19 cellular contexts compared by ENCODE assay signal in genomic region chr5:9885164-9885563, GRCh38.
DNase-seq lines count a peak whose midpoint lies in the region; ATAC-seq, FAIRE-seq and TF ChIP-seq lines count a peak whose summit lies in the region.
"Had no signal": no experiment of that assay in that cellular context is flagged by ENCODE, and none has a peak within 500 bp of the region (broad histone marks: within the 10 kb centered on the region; RNA-seq: fewer than 3 reads in every experiment).

No MANE protein-coding gene starts in this region.

- no peak overlapping the region for H2BK15ac ChIP-seq in IMR-90 (ENCODE audit: low read depth, low read length)

- H3K27ac ChIP-seq in A549 (no peak overlapping the region), IMR-90 (ENCODE audit: insufficient read depth, low read length) (no peak overlapping the region), K562 (ENCODE audit: extremely low read depth, low read depth, low read length) (no peak overlapping the region)
- H3K27ac ChIP-seq: BLaER1 treated with 17β-estradiol and CSF1 and Interleukin-3, amounts not matched to agents 10 nM and 100 nM; C4-2B had no signal

- H3K79me1 ChIP-seq in IMR-90 (ENCODE audit: low read depth in 1 of 2, low read length in 2 of 2) = no peaks in the 10 kb centered on the region

- TF ChIP-seq CTCF in A549 (IDR thresholded peaks at IDR 0.05) = no peak
- no peak for TF ChIP-seq CTCF in IMR-90 (conservative IDR thresholded peaks at IDR 0.05; ENCODE audit: low read depth, low read length)
- TF ChIP-seq CTCF in K562 (IDR thresholded peaks at IDR 0.05 in 2 of 3, conservative IDR thresholded peaks at IDR 0.05 in 1 of 3; ENCODE audit: insufficient read depth in 2 of 3, low read depth in 1 of 3, low read length in 3 of 3) = no peak

- no peak overlapping the region for H2AK9ac ChIP-seq in IMR-90 (replicated peaks; ENCODE audit: low read depth, low read length, poor library complexity)

- H3K4me3 ChIP-seq in A549 (no peak overlapping the region), IMR-90 (ENCODE audit: insufficient read depth, low read depth, low read length) (no peak overlapping the region), K562 (no peak overlapping the region)
- H3K4me3 ChIP-seq: BLaER1 treated with 17β-estradiol and CSF1 and Interleukin-3, amounts not matched to agents 10 nM and 100 nM had no signal

- H3K4ac ChIP-seq in IMR-90 (ENCODE audit: low read depth, low read length) = no peak overlapping the region

- no peak overlapping the region for H2BK20ac ChIP-seq in IMR-90 (ENCODE audit: low read depth, low read length)

- no TSS peak for BruUV-seq in IMR-90 (replicated peaks; lab: Mats Ljungman, UMichigan)
- BruUV-seq in K562 (replicated peaks; lab: Mats Ljungman, UMichigan) = no TSS peak

- H4K91ac ChIP-seq in IMR-90 (ENCODE audit: insufficient read depth, low read depth, low read length) = no peak overlapping the region

- POLR2A ChIA-PET in A549 (lab: Yijun Ruan, JAX) (no interaction called here), IMR-90 (lab: Charles Lee; ENCODE audit: unreplicated experiment) (no interaction called here), K562 (lab: Yijun Ruan, JAX) (interaction anchor here (0.6 kb wide), 1 partner anchor 295 kb away, joined by 8 read pairs; no protein-coding TSS in a partner anchor)

- TF ChIP-seq POLR2A in A549 (IDR thresholded peaks at IDR 0.05; ENCODE audit: low read length) (no peak), IMR-90 (IDR thresholded peaks at IDR 0.05; ENCODE audit: low read depth, low read length) (no peak), K562 (conservative IDR thresholded peaks at IDR 0.05) (no peak)

- H3K9ac ChIP-seq in IMR-90 (ENCODE audit: low read depth, low read length) (no peak overlapping the region), K562 (ENCODE audit: insufficient read depth in 1 of 2, low read depth in 2 of 2, low read length in 2 of 2) (no peak overlapping the region)
- H3K9ac ChIP-seq: BLaER1 treated with 17β-estradiol and CSF1 and Interleukin-3, amounts not matched to agents 10 nM and 100 nM had no signal

- H3K56ac ChIP-seq in IMR-90 (ENCODE audit: extremely low read depth, insufficient read depth, low read length) = no peak overlapping the region

- no peaks in the 10 kb centered on the region for H4K20me1 ChIP-seq in IMR-90 (ENCODE audit: insufficient read depth, low read length)
- no peaks in the 10 kb centered on the region for H4K20me1 ChIP-seq in K562 (replicated peaks; ENCODE audit: control insufficient read depth, insufficient read depth, low read length)
- H4K20me1 ChIP-seq: BLaER1 treated with 17β-estradiol and CSF1 and Interleukin-3, amounts not matched to agents 10 nM and 100 nM had no signal

- intact Hi-C loops in IMR-90 (cut with micrococcal nuclease) (no loop called here), K562 (cut with micrococcal nuclease) (no loop called here)

- CTCF ChIA-PET in A549 (lab: Yijun Ruan, JAX) = interaction anchor here (0.6 kb wide), 1 partner anchor 261 kb away, joined by 4 read pairs; no protein-coding TSS in a partner anchor
- CTCF ChIA-PET in IMR-90 (lab: Yijun Ruan, JAX) = interaction anchor here (0.6 kb wide), 1 partner anchor 481 kb away, joined by 3 read pairs; no protein-coding TSS in a partner anchor
- CTCF ChIA-PET in K562 (lab: Yijun Ruan, JAX; ENCODE audit: low intra/inter-chr PET ratio) = no interaction called here

- H2AFZ ChIP-seq in IMR-90 (replicated peaks; ENCODE audit: low read length, poor library complexity) (no peak overlapping the region), K562 (ENCODE audit: low read depth, low read length) (no peak overlapping the region)

- in situ Hi-C loops in IMR-90 (cut with MboI; ENCODE audit: low sequenced_read_pairs) = no loop called here
- in situ Hi-C loops in K562 (cut with MboI) = no loop called here

- no peak overlapping the region for H2BK120ac ChIP-seq in IMR-90 (ENCODE audit: low read depth, low read length)

- H4K5ac ChIP-seq in IMR-90 (ENCODE audit: low read depth, low read length) = no peak overlapping the region

- no peak overlapping the region for H3K23ac ChIP-seq in IMR-90 (ENCODE audit: low read depth, low read length)

- H3K79me2 ChIP-seq in K562 (ENCODE audit: control insufficient read depth, insufficient read depth, low read length) = no peaks in the 10 kb centered on the region

- no peak for ATAC-seq in A549
- ATAC-seq in IMR-90 (ENCODE audit: low read depth) = no peak
- ATAC-seq in K562 = no peak
- no peak for ATAC-seq in GM18520 (IDR thresholded peaks at IDR 0.05; ENCODE audit: unreplicated experiment)
- ATAC-seq: CD8-positive, alpha-beta T cell had no signal

- H3K4me2 ChIP-seq in A549 = no peak overlapping the region
- H3K4me2 ChIP-seq in IMR-90 (ENCODE audit: low read depth, low read length) = no peak overlapping the region
- H3K4me2 ChIP-seq in K562 (ENCODE audit: insufficient read depth, low read length) = no peak overlapping the region
- H3K4me2 ChIP-seq: BLaER1 treated with 17β-estradiol and CSF1 and Interleukin-3, amounts not matched to agents 10 nM and 100 nM had no signal

- TF ChIP-seq EP300 in A549 (IDR thresholded peaks at IDR 0.05) = no peak
- no peak for TF ChIP-seq EP300 in K562 (IDR thresholded peaks at IDR 0.05; ENCODE audit: low read length)

- H3K4me1 ChIP-seq in A549 (no peaks in the 10 kb centered on the region), IMR-90 (ENCODE audit: control insufficient read depth, insufficient read depth, low read length) (peaks cover 15% of the 10 kb centered on the region), K562 (replicated peaks in 1 of 2; ENCODE audit: control insufficient read depth in 2 of 2, insufficient read depth in 2 of 2, low read length in 2 of 2) (no peaks in the 10 kb centered on the region)
- H3K4me1 ChIP-seq: Caco-2 had no signal

- TF ChIP-seq RAD21 in A549 (conservative IDR thresholded peaks at IDR 0.05 in 1 of 2, IDR thresholded peaks at IDR 0.05 in 1 of 2) (no peak), IMR-90 (IDR thresholded peaks at IDR 0.05; ENCODE audit: low read length) (no peak), K562 (CRISPR knock-in tag; conservative IDR thresholded peaks at IDR 0.05 in 1 of 2, IDR thresholded peaks at IDR 0.05 in 1 of 2) (no peak)

- H3K9me3 ChIP-seq in A549 (no peaks in the 10 kb centered on the region), IMR-90 (ENCODE audit: control insufficient read depth, insufficient read depth, low read length) (no peaks in the 10 kb centered on the region), K562 (replicated peaks; ENCODE audit: control insufficient read depth, insufficient read depth, low read depth, low read length) (no peaks in the 10 kb centered on the region)

- H3K9me1 ChIP-seq in IMR-90 (ENCODE audit: insufficient read depth, low read length) (peaks cover 13% of the 10 kb centered on the region; the same call in 1 of the 2 replicates), K562 (ENCODE audit: control insufficient read depth, insufficient read depth, low read length) (no peaks in the 10 kb centered on the region)

- H3K27me3 ChIP-seq in IMR-90 (ENCODE audit: control insufficient read depth, insufficient read depth, low read length) (no peaks in the 10 kb centered on the region), K562 (ENCODE audit: control insufficient read depth in 2 of 2, insufficient read depth in 2 of 2, low read length in 2 of 2) (no peaks in the 10 kb centered on the region)
- H3K27me3 ChIP-seq: BLaER1 treated with 17β-estradiol and CSF1 and Interleukin-3, amounts not matched to agents 10 nM and 100 nM had no signal

- H3K18ac ChIP-seq in IMR-90 (ENCODE audit: low read depth, low read length) = no peak overlapping the region

- no peaks in the 10 kb centered on the region for H3K36me3 ChIP-seq in IMR-90 (ENCODE audit: control insufficient read depth, insufficient read depth, low read length)
- no peaks in the 10 kb centered on the region for H3K36me3 ChIP-seq in K562 (ENCODE audit: control insufficient read depth, insufficient read depth, low read length)
- H3K36me3 ChIP-seq: BLaER1 treated with 17β-estradiol and CSF1 and Interleukin-3, amounts not matched to agents 10 nM and 100 nM had no signal

- dilution Hi-C loops in IMR-90 (cut with HindIII; ENCODE audit: low sequenced_read_pairs, unreplicated experiment) = no loop called here

- no peak overlapping the region for H3K14ac ChIP-seq in IMR-90 (replicated peaks; ENCODE audit: low read depth, low read length)

- no peak overlapping the region for H2BK5ac ChIP-seq in IMR-90 (ENCODE audit: low read depth, low read length, poor library complexity, severe bottlenecking)

- H4K8ac ChIP-seq in IMR-90 (ENCODE audit: low read depth in 2 of 2, low read length in 2 of 2) = no peak overlapping the region

- H2AK5ac ChIP-seq in IMR-90 (ENCODE audit: low read depth, low read length) = no peak overlapping the region

- FAIRE-seq in A549 (lab: Jason Lieb, UNC) (no peak), K562 (lab: Jason Lieb, UNC) (no peak), frontal cortex (lab: Jason Lieb, UNC) (no peak)
- FAIRE-seq: A204.1, D721Med, G401.6, GM12891 had no signal

- no peak for DNase-seq in A549 (ENCODE audit: low read depth in 1 of 2, low spot score in 1 of 2)
- no peak for DNase-seq in IMR-90
- no peak for DNase-seq in K562 (ENCODE audit: extremely low read depth in 1 of 4, low spot score in 3 of 4)
- no peak for DNase-seq in frontal cortex (ENCODE audit: low spot score in 2 of 2)
- DNase-seq: 8988T; AML-193; Caco-2; Calu3; CD4-positive, alpha-beta T cell; CD8-positive, alpha-beta T cell; DMS79 treated with DMSO at 0.1 percent for 48 hours; GF-D8 had no signal

TF ChIP-seq in A549, 52 proteins besides CTCF, POLR2A, EP300 and RAD21 (continues in another document):
- TF ChIP-seq MAFK (IDR thresholded peaks at IDR 0.05; ENCODE audit: partially characterized antibody) = peak; percentile 57

TF ChIP-seq in IMR-90, 13 proteins besides CTCF, POLR2A, EP300 and RAD21:
- TF ChIP-seq CHD1 (IDR thresholded peaks at IDR 0.05; ENCODE audit: low read depth, low read length) (no peak), MAFK (IDR thresholded peaks at IDR 0.05; ENCODE audit: low read depth, low read length) (peak; percentile 83)

TF ChIP-seq in K562, 482 proteins besides CTCF, POLR2A, EP300 and RAD21 (continues in another document):
- TF ChIP-seq ZNF316 (IDR thresholded peaks at IDR 0.05) (peak; percentile 68), ZBTB5 (IDR thresholded peaks at IDR 0.05) (no peak)

Comparison
In these comparisons a context has a peak if more than half of its experiments do, and no peak if none do; other contexts are left out.
1. Of the 35 proteins assayed by ChIP-seq in both K562 and A549: peak only in K562: none; only in A549: none; in both: MAFK; in neither: 34.